In the genomic region with DNA sequence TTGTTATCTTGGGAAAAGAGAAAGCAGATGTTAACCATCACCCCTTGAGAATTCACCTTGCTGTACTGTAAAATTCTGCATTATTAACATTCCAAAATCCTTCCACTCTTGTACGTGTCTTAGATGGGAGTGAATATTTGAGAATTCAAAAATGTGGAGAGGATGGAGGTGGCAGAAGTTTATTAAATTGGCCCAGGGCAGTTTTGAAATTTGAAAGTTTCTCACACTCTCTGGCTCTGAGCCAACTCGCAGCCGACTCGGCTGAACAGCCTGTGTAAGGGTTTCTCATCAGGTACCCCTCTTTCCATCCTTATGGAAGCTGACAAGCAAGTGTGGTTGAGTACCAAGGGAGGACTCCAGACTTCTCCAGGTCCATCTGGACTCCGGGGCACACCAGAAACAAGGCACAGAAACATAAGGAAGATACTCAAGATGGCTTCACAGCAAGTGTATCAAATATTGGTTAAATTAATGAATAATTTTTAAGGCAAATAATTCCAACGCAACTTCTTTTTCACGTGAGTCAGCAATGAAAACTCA, we compare ENCODE assay signal across 1 cellular context.
TF ChIP-seq lines count a peak whose summit lies in the region.

No MANE protein-coding gene starts in this region.

TF ChIP-seq in K562, 482 proteins besides CTCF, POLR2A, EP300 and RAD21 (continued from another document):
- TF ChIP-seq CLOCK (CRISPR knock-in tag; IDR thresholded peaks at IDR 0.05; ENCODE audit: borderline replicate concordance) (no peak), ZNF232 (CRISPR knock-in tag; IDR thresholded peaks at IDR 0.05) (no peak), ZNF717 (CRISPR knock-in tag; IDR thresholded peaks at IDR 0.05) (no peak), ZNF780A (CRISPR knock-in tag; IDR thresholded peaks at IDR 0.05) (no peak), IRF1 (CRISPR knock-in tag; IDR thresholded peaks at IDR 0.05; ENCODE audit: borderline replicate concordance) (no peak), STAG1 (CRISPR knock-in tag; IDR thresholded peaks at IDR 0.05; ENCODE audit: borderline replicate concordance) (no peak), SAFB (IDR thresholded peaks at IDR 0.05; ENCODE audit: borderline replicate concordance, low read depth, low read length) (no peak), TFAP4 (CRISPR knock-in tag; IDR thresholded peaks at IDR 0.05; ENCODE audit: borderline replicate concordance) (no peak), NFE2 (IDR thresholded peaks at IDR 0.05; ENCODE audit: low read depth) (peak; percentile 37; the same call in 1 of the 2 replicates), BRD9 (IDR thresholded peaks at IDR 0.05; ENCODE audit: low read depth, partially characterized antibody) (no peak), EZH2 (IDR thresholded peaks at IDR 0.05; ENCODE audit: borderline replicate concordance, low read depth, low read length) (no peak), ZNF785 (CRISPR knock-in tag; IDR thresholded peaks at IDR 0.05) (no peak), GATAD2A (IDR thresholded peaks at IDR 0.05) (no peak), ZNF184 (CRISPR knock-in tag; IDR thresholded peaks at IDR 0.05) (no peak), ZNF280A (IDR thresholded peaks at IDR 0.05; ENCODE audit: low read depth, partially characterized antibody) (peak; percentile 65), NFYB (IDR thresholded peaks at IDR 0.05; ENCODE audit: extremely low read depth, insufficient read length) (no peak), ILK (tag; IDR thresholded peaks at IDR 0.05; ENCODE audit: borderline replicate concordance, low read depth) (no peak), MAFG (tag; conservative IDR thresholded peaks at IDR 0.05) (peak; percentile 76; the same call in 1 of the 2 replicates), FOXK1 (CRISPR knock-in tag; IDR thresholded peaks at IDR 0.05; ENCODE audit: borderline replicate concordance) (no peak), TGIF2 (CRISPR knock-in tag; IDR thresholded peaks at IDR 0.05) (no peak), SIRT6 (IDR thresholded peaks at IDR 0.05; ENCODE audit: low read depth, low read length) (no peak), CAMTA2 (CRISPR knock-in tag; conservative IDR thresholded peaks at IDR 0.05) (no peak), ZNF584 (CRISPR knock-in tag; IDR thresholded peaks at IDR 0.05; ENCODE audit: low read depth) (peak; percentile 100), PTTG1 (tag; IDR thresholded peaks at IDR 0.05; ENCODE audit: low read depth) (no peak), SRF (CRISPR knock-in tag; IDR thresholded peaks at IDR 0.05) (no peak), WHSC1 (IDR thresholded peaks at IDR 0.05; ENCODE audit: low read length) (no peak), ZNF395 (CRISPR knock-in tag; IDR thresholded peaks at IDR 0.05) (no peak), ZNF224 (CRISPR knock-in tag; IDR thresholded peaks at IDR 0.05) (no peak), ZNF124 (CRISPR knock-in tag; IDR thresholded peaks at IDR 0.05) (no peak), TBL1XR1 (IDR thresholded peaks at IDR 0.05; ENCODE audit: low read length in 2 of 2) (no peak), ZNF174 (CRISPR knock-in tag; IDR thresholded peaks at IDR 0.05) (no peak), ZFP30 (CRISPR knock-in tag; IDR thresholded peaks at IDR 0.05; ENCODE audit: borderline replicate concordance) (no peak), ZBTB26 (CRISPR knock-in tag; IDR thresholded peaks at IDR 0.05) (no peak)
- TF ChIP-seq, protein P1, sequence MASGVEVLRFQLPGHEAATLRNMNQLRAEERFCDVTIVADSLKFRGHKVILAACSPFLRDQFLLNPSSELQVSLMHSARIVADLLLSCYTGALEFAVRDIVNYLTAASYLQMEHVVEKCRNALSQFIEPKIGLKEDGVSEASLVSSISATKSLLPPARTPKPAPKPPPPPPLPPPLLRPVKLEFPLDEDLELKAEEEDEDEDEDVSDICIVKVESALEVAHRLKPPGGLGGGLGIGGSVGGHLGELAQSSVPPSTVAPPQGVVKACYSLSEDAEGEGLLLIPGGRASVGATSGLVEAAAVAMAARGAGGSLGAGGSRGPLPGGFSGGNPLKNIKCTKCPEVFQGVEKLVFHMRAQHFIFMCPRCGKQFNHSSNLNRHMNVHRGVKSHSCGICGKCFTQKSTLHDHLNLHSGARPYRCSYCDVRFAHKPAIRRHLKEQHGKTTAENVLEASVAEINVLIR (CRISPR knock-in tag; IDR thresholded peaks at IDR 0.05) = no peak
- TF ChIP-seq, protein P2, sequence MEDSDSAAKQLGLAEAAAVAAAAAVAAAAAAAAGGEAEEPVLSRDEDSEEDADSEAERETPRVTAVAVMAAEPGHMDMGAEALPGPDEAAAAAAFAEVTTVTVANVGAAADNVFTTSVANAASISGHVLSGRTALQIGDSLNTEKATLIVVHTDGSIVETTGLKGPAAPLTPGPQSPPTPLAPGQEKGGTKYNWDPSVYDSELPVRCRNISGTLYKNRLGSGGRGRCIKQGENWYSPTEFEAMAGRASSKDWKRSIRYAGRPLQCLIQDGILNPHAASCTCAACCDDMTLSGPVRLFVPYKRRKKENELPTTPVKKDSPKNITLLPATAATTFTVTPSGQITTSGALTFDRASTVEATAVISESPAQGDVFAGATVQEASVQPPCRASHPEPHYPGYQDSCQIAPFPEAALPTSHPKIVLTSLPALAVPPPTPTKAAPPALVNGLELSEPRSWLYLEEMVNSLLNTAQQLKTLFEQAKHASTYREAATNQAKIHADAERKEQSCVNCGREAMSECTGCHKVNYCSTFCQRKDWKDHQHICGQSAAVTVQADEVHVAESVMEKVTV (CRISPR knock-in tag; IDR thresholded peaks at IDR 0.05) = no peak
